ENCODE assay signal across 22 cellular contexts in the genomic region with DNA sequence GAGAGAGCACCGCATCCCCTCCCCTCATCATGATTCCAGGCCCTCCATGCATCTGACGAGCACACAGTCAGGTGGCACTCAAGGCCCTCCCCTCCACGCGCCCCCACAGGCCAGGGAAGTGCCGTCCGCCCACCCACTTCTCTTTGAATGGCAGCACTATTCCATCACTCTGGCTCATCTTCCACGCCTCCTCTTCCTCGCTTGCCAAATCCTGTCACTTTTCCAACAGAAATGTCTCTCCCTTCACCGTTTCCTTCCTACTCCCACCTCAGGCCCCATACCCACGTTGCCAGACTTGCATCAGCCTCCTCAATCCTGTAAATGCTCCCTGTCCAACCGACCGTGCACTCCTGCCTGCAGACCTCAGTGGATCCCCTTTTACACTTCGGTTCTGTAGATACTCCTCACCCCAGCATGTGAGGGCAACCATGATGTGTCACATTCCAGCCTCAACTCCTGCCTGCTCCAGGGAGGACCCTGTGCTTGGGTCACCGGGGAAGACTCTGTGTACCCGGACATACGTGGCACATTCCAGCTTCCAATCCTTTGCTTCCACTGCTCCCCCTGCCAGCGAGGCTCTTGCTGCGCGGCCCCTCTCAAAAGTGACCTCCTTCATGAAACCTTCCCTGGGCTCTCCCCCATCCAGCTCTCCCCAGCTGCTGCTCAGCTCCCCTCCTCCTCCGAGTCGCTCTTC. TPM values are rescaled to one million over a fixed set of nuclear protein-coding genes. Genes with fewer than 3 reads are reported as not detected.
A peak's percentile ranks its signal among the peaks of the same experiment; 100 is the strongest.
DNase-seq lines count a peak whose midpoint lies in the region; ATAC-seq, FAIRE-seq and TF ChIP-seq lines count a peak whose summit lies in the region.
"Had no signal": no experiment of that assay in that cellular context is flagged by ENCODE, and none has a peak within 500 bp of the region (broad histone marks: within the 10 kb centered on the region; RNA-seq: fewer than 3 reads in every experiment).

No MANE protein-coding gene starts in this region.

- H3K4me1 ChIP-seq in spleen: peaks cover 0 to 46% (median 9%) of the 10 kb centered on the region in 6 donors
- H3K4me1 ChIP-seq: parathyroid adenoma had no signal

- intact Hi-C loops in spleen (cut with DNase I; ENCODE audit: low total_unique reads): no loop called here

- no peaks in the 10 kb centered on the region for H3K9me3 Mint-ChIP-seq in glutamatergic neuron (ENCODE audit: unreplicated experiment)
- H3K9me3 Mint-ChIP-seq in activated naive CD4-positive, alpha-beta T cell treated with anti-CD3 and anti-CD28 coated beads, Interleukin-2, amount 50 U/mL, for 72 hours: no peaks in the 10 kb centered on the region
- H3K9me3 Mint-ChIP-seq: activated T-cell treated with anti-CD3 and anti-CD28 coated beads, Interleukin-2, amount 50 U/mL, for 24 hours; CD14-positive monocyte had no signal

- H3K4me3 ChIP-seq in bronchial epithelial cell (ENCODE audit: low read depth, low read length) (no peak overlapping the region), spleen (no peak overlapping the region)
- H3K4me3 ChIP-seq: colonic mucosa, lung had no signal

- H3K9me3 ChIP-seq in spleen: no peaks in the 10 kb centered on the region
- H3K9me3 ChIP-seq: colonic mucosa had no signal

- peak; percentile 80 for FAIRE-seq in bronchial epithelial cell (lab: Jason Lieb, UNC)
- FAIRE-seq in urothelium cell line (lab: Jason Lieb, UNC): no peak
- FAIRE-seq: astrocyte, small intestine had no signal

- H3K36me3 Mint-ChIP-seq in glutamatergic neuron (ENCODE audit: unreplicated experiment): no peaks in the 10 kb centered on the region
- H3K36me3 Mint-ChIP-seq in activated naive CD4-positive, alpha-beta T cell treated with anti-CD3 and anti-CD28 coated beads, Interleukin-2, amount 50 U/mL, for 72 hours: no peaks in the 10 kb centered on the region
- H3K36me3 Mint-ChIP-seq: CD14-positive monocyte had no signal

- no peak overlapping the region for H3K4me3 Mint-ChIP-seq in glutamatergic neuron (ENCODE audit: unreplicated experiment)
- H3K4me3 Mint-ChIP-seq: activated T-cell treated with anti-CD3 and anti-CD28 coated beads, Interleukin-2, amount 50 U/mL, for 24 hours; CD14-positive monocyte had no signal

- DNase-seq in Ammon's horn (ENCODE audit: low spot score) (peak; percentile 81), bronchial epithelial cell (ENCODE audit: low read depth) (no peak), spleen (peak; percentile 57), kidney tubule cell (ENCODE audit: low spot score) (no peak), urothelium cell line (ENCODE audit: low spot score) (no peak), glutamatergic neuron (no peak)
- DNase-seq in activated naive CD4-positive, alpha-beta T cell treated with anti-CD3 and anti-CD28 coated beads, Interleukin-2, amount 50 U/mL, for 72 hours (ENCODE audit: low spot score in 2 of 2): no peak
- DNase-seq: activated CD4-positive, alpha-beta T cell treated with anti-CD3 and anti-CD28 coated beads for 1 hour; activated naive CD4-positive, alpha-beta T cell; activated T-cell treated with anti-CD3 and anti-CD28 coated beads, Interleukin-2, amount 50 U/mL, for 24 hours; colonic mucosa; NCI-H1105; NCI-H2081 treated with DMSO at 0.1 percent for 48 hours; NCI-H510A; small intestine; stimulated activated CD4-positive, alpha-beta T cell treated with anti-CD3 and anti-CD28 coated beads, Interleukin-2, amount 100 ng/mL, for 48 hours; stimulated activated naive CD8-positive, alpha-beta T cell treated with anti-CD3 and anti-CD28 coated beads, Interleukin-15, Interleukin-2, amounts not matched to agents 100 U/mL and 50 U/mL, for 24 hours had no signal

- H3K36me3 ChIP-seq in bronchial epithelial cell (ENCODE audit: control insufficient read depth, insufficient read depth, low read length) (no peaks in the 10 kb centered on the region), spleen (no peaks in the 10 kb centered on the region)
- H3K36me3 ChIP-seq: colonic mucosa had no signal

- WGBS in spleen, 5 donors: 73 to 84% (median 81%) methylated on average over 21 of the region's 21 CpGs

- no peak for ATAC-seq in activated naive CD4-positive, alpha-beta T cell treated with anti-CD3 and anti-CD28 coated beads, Interleukin-2, amount 50 U/mL, for 72 hours
- ATAC-seq: stimulated activated naive CD8-positive, alpha-beta T cell treated with anti-CD3 and anti-CD28 coated beads, Interleukin-15, Interleukin-2, amounts not matched to agents 100 U/mL and 50 U/mL, for 24 hours had no signal

- H3K27me3 ChIP-seq in bronchial epithelial cell (ENCODE audit: control insufficient read depth, insufficient read depth, low read length) (peaks cover 6% of the 10 kb centered on the region), layer of hippocampus (ENCODE audit: control insufficient read depth, insufficient read depth, low read length) (no peaks in the 10 kb centered on the region), spleen (replicated peaks in 1 of 7) (no peaks in the 10 kb centered on the region)
- H3K27me3 ChIP-seq: colonic mucosa had no signal

- TF ChIP-seq CTCF in bronchial epithelial cell (IDR thresholded peaks at IDR 0.05; ENCODE audit: insufficient read depth, low read length, severe bottlenecking) (no peak), spleen (IDR thresholded peaks at IDR 0.05 in 8 of 11, conservative IDR thresholded peaks at IDR 0.05 in 3 of 11) (no peak), glutamatergic neuron (IDR thresholded peaks at IDR 0.05; ENCODE audit: partially characterized antibody, unreplicated experiment) (no peak)

- H3K27ac ChIP-seq in layer of hippocampus (ENCODE audit: low read depth, low read length): peak overlapping the region; percentile 93
- peak overlapping the region in 4 of 8 donors; percentile 30 to 61 (median 39) for H3K27ac ChIP-seq in spleen
- H3K27ac ChIP-seq: colonic mucosa, parathyroid adenoma had no signal

- H3K27ac Mint-ChIP-seq in glutamatergic neuron (ENCODE audit: unreplicated experiment): no peak overlapping the region
- H3K27ac Mint-ChIP-seq in activated naive CD4-positive, alpha-beta T cell treated with anti-CD3 and anti-CD28 coated beads, Interleukin-2, amount 50 U/mL, for 72 hours: no peak overlapping the region
- H3K27ac Mint-ChIP-seq: activated T-cell treated with anti-CD3 and anti-CD28 coated beads, Interleukin-2, amount 50 U/mL, for 24 hours had no signal

- H3K27me3 Mint-ChIP-seq in glutamatergic neuron (ENCODE audit: unreplicated experiment): peaks cover 4% of the 10 kb centered on the region
- H3K27me3 Mint-ChIP-seq: activated T-cell treated with anti-CD3 and anti-CD28 coated beads, Interleukin-2, amount 50 U/mL, for 24 hours had no signal

- H3K4me1 Mint-ChIP-seq in glutamatergic neuron (ENCODE audit: low read depth, unreplicated experiment): peaks cover 10% of the 10 kb centered on the region
- H3K4me1 Mint-ChIP-seq: CD14-positive monocyte had no signal

- no peak for TF ChIP-seq POLR2A in spleen (IDR thresholded peaks at IDR 0.05)

RNA-seq across cellular contexts. Expression of a gene that starts 29.6 kb away (rescaled TPM):
- not detected in 2 replicates for total RNA-seq in bronchial epithelial cell
- 10 to 100 TPM in 6 of 7 donors, 1 to 10 TPM in 1; 9.5 to 20.6 (median 13.8) TPM for total RNA-seq in spleen
- polyA plus RNA-seq in spleen: 1 to 10 TPM; 1.7 to 3.7 (median 2.0) TPM
- 2.1 TPM for total RNA-seq in glutamatergic neuron (ENCODE audit: unreplicated experiment)
- total RNA-seq in activated naive CD4-positive, alpha-beta T cell treated with anti-CD3 and anti-CD28 coated beads, Interleukin-2, amount 50 U/mL, for 72 hours: not detected
- polyA plus RNA-seq: CD14-positive monocyte had no signal

Comparison
In these comparisons a context has a peak if more than half of its experiments do, and no peak if none do; other contexts are left out.
1. DNase-seq: peak in Ammon's horn (single experiment) and spleen (single experiment); none in bronchial epithelial cell (single experiment), kidney tubule cell (single experiment), urothelium cell line (single experiment), glutamatergic neuron (single experiment) and activated naive CD4-positive, alpha-beta T cell treated with anti-CD3 and anti-CD28 coated beads, Interleukin-2, amount 50 U/mL, for 72 hours (0 of 2).